Comparison of ENCODE assay signal across 20 cellular contexts in the genomic region with DNA sequence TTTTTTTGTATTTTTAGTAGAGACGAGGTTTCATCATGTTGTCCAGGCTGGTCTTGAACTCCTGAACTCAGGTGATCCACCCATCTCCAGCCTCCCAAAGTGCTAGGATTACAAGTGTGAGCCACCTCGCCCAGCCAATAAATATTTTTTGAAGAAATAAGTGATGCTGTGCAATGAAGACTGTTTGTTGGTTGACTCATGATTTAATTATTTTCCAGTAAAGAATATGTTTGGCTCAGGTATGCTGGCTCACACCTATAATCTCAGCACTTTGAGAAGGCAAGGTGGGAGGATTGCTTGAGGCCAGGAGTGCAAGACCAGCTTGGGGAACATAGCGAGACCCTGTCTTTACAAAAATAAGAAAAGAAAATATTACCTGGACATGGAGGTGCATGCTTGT.
"Had no signal": no experiment of that assay in that cellular context is flagged by ENCODE, and none has a peak within 500 bp of the region (broad histone marks: within the 10 kb centered on the region; RNA-seq: fewer than 3 reads in every experiment).

No MANE protein-coding gene starts in this region.

- H3K4me3 ChIP-seq: colonic mucosa, heart left ventricle, ovary, stomach, thoracic aorta, transverse colon had no signal

- H3K9me3 Mint-ChIP-seq: natural killer cell had no signal

- H3K9me3 ChIP-seq: colonic mucosa, heart left ventricle, ovary, stomach, thoracic aorta, transverse colon had no signal

- ATAC-seq: esophagus mucosa, natural killer cell, right cardiac atrium had no signal

- H3K36me3 ChIP-seq: colonic mucosa, heart left ventricle, ovary, stomach, thoracic aorta, transverse colon had no signal

- H3K4me3 Mint-ChIP-seq: endodermal cell, mesothelial cell of epicardium, natural killer cell, neural crest cell had no signal

- H3K36me3 Mint-ChIP-seq: natural killer cell had no signal

- H3K27ac ChIP-seq: colonic mucosa, heart left ventricle, ovary, stomach, thoracic aorta, transverse colon had no signal

- H3K27ac Mint-ChIP-seq: endodermal cell, natural killer cell had no signal

- H3K27me3 ChIP-seq: colonic mucosa, heart left ventricle, ovary, stomach, transverse colon had no signal

- DNase-seq: colonic mucosa; dermis blood vessel endothelial cell; endodermal cell; heart left ventricle; hypothalamus; mammary epithelial cell; natural killer cell; nucleus accumbens; ovary; right cardiac atrium; small intestine; stimulated activated CD4-positive, alpha-beta T cell treated with anti-CD3 and anti-CD28 coated beads, Interleukin-12 subunit alpha, Interleukin-12 subunit beta, amount 100 ng/mL, for 4 hours; stimulated activated naive CD4-positive, alpha-beta T cell; stomach; substantia nigra; transverse colon had no signal
